Comparison of ENCODE assay signal across 25 cellular contexts in genomic region chr17:30530346-30531025, GRCh38. TPM values are rescaled to one million over a fixed set of nuclear protein-coding genes. Genes with fewer than 3 reads are reported as not detected.
DNase-seq lines count a peak whose midpoint lies in the region; ATAC-seq, FAIRE-seq and TF ChIP-seq lines count a peak whose summit lies in the region.
"Had no signal": no experiment of that assay in that cellular context is flagged by ENCODE, and none has a peak within 500 bp of the region (broad histone marks: within the 10 kb centered on the region; RNA-seq: fewer than 3 reads in every experiment).

No MANE protein-coding gene starts in this region.

- intact Hi-C loops in thyroid gland (cut with DNase I): no loop called here

- no peaks in the 10 kb centered on the region for H3K4me1 ChIP-seq in thyroid gland
- H3K4me1 ChIP-seq: breast epithelium, transverse colon had no signal

- no peak overlapping the region for H3K4me3 ChIP-seq in bronchial epithelial cell (ENCODE audit: low read depth, low read length)
- H3K4me3 ChIP-seq in thyroid gland (replicated peaks in 1 of 3): no peak overlapping the region
- H3K4me3 ChIP-seq: breast epithelium, dorsolateral prefrontal cortex, esophagus muscularis mucosa, hepatocyte, neural progenitor cell, transverse colon had no signal

- no peak for TF ChIP-seq POLR2A in thyroid gland (IDR thresholded peaks at IDR 0.05)

- no peaks in the 10 kb centered on the region for H3K27me3 ChIP-seq in bronchial epithelial cell (ENCODE audit: control insufficient read depth, insufficient read depth, low read length)
- H3K27me3 ChIP-seq in thyroid gland: no peaks in the 10 kb centered on the region
- H3K27me3 ChIP-seq: breast epithelium, dorsolateral prefrontal cortex, esophagus muscularis mucosa, hepatocyte, neural progenitor cell, transverse colon had no signal

- 91 to 94% methylated on average over 1 to 2 of the region's 2 CpGs for WGBS in thyroid gland, 2 donors

- no peaks in the 10 kb centered on the region for H3K36me3 ChIP-seq in bronchial epithelial cell (ENCODE audit: control insufficient read depth, insufficient read depth, low read length)
- H3K36me3 ChIP-seq in thyroid gland: no peaks in the 10 kb centered on the region
- H3K36me3 ChIP-seq: breast epithelium, neural progenitor cell, transverse colon had no signal

- H3K9me3 ChIP-seq in thyroid gland: no peaks in the 10 kb centered on the region
- H3K9me3 ChIP-seq: breast epithelium, esophagus muscularis mucosa, transverse colon had no signal

- no peak overlapping the region for H3K27ac ChIP-seq in thyroid gland
- H3K27ac ChIP-seq: breast epithelium, dorsolateral prefrontal cortex, esophagus muscularis mucosa, hepatocyte, neural progenitor cell, transverse colon had no signal

- ATAC-seq in HG02571 (IDR thresholded peaks at IDR 0.05; ENCODE audit: unreplicated experiment): no peak
- ATAC-seq: activated CD8-positive, alpha-beta T cell treated with anti-CD3 and anti-CD28 coated beads, Interleukin-2, amount 10 ng/mL, durations not matched to agents 7 days and 5 days; stimulated activated memory B cell treated with anti-CD40 and anti-IgM and Interleukin-4, amounts not matched to agents 10 μg/mL and 1 μg/mL and 100 μg/mL, for 72 hours had no signal

- peak; percentile 42 for DNase-seq in A172 (ENCODE audit: low spot score)
- peak; percentile 69 for DNase-seq in HCEC 1CT
- DNase-seq in bronchial epithelial cell (ENCODE audit: low read depth): peak; percentile 18
- DNase-seq in hepatic stellate cell (ENCODE audit: low spot score): peak; percentile 76
- DNase-seq in SW480 (ENCODE audit: low spot score): no peak
- DNase-seq in occipital lobe (lab: John Stamatoyannopoulos, UW): no peak
- DNase-seq in thyroid gland: no peak
- DNase-seq: activated B cell treated with CpG ODN at 0.5 μM for 24 hours; activated CD8-positive, alpha-beta T cell treated with anti-CD3 and anti-CD28 coated beads, Interleukin-2, amount 10 ng/mL, durations not matched to agents 7 days and 5 days; activated naive CD8-positive, alpha-beta T cell treated with anti-CD3 and anti-CD28 coated beads for 36 hours; CD4-positive, CD25-positive, alpha-beta regulatory T cell; dorsolateral prefrontal cortex; MV-4-11; NCI-H1930; NCI-H446 treated with DMSO at 0.1 percent for 48 hours; SHP77; T-helper 2 cell; transverse colon had no signal

- FAIRE-seq in bronchial epithelial cell (lab: Jason Lieb, UNC): peak; percentile 76
- FAIRE-seq: A204.1 had no signal

- TF ChIP-seq CTCF in bronchial epithelial cell (IDR thresholded peaks at IDR 0.05; ENCODE audit: insufficient read depth, low read length, severe bottlenecking) (no peak), thyroid gland (IDR thresholded peaks at IDR 0.05) (no peak)

RNA-seq across cellular contexts. Expression of gene GOSR1, which starts 53.3 kb away (rescaled TPM):
- 30.1 and 56.3 TPM in 2 replicates for total RNA-seq in A172 (2014; rRNA removed; shearing (Covaris generic))
- total RNA-seq in bronchial epithelial cell (18.3 and 38.7 TPM in 2 replicates), occipital lobe (27.9 TPM), thyroid gland (10 to 100 TPM; 36.3 to 70.4 (median 54.7) TPM)

Comparison
In these comparisons a context has a peak if more than half of its experiments do, and no peak if none do; other contexts are left out.
1. DNase-seq: peak in A172 (single experiment), HCEC 1CT (single experiment), bronchial epithelial cell (single experiment) and hepatic stellate cell (single experiment); none in SW480 (single experiment), occipital lobe (single experiment) and thyroid gland (0 of 2).